18 cellular contexts compared by ENCODE assay signal in the genomic region with DNA sequence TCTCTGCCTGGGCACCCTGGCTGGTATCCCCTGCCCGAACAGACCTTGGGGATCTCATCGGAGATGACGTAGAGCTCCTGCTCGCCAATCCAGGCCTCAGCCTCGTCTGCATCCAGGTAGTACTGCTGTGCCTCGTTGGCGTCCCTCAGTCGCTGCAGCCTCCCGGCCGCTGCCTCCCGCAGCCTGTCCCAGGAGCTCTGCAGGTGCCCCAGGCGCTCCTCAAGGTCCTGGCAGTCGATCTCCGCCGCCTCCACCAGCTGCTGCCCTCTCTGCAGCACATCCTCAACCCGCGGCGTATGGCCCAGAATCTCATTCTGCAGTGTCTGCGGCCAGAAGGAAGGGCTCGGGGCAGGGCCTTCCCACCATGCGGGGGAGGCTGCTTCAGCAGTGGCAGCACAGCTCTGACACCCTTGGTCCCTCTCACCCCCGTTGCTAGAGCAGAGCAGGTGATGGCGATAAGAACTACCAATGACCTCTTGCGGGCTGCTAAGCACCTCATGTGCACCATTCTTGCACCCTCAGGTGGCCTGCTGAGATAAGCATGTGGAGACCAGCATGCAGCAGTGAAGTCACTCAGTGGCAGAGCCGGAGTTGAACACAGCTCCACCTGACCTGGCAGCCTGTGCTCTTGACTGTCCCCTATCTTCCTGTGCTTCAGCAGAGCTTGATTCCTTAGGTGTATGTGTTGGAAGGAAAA.
"Had no signal": no experiment of that assay in that cellular context is flagged by ENCODE, and none has a peak within 500 bp of the region (broad histone marks: within the 10 kb centered on the region; RNA-seq: fewer than 3 reads in every experiment).

No MANE protein-coding gene starts in this region.

- H3K4me3 ChIP-seq: dorsolateral prefrontal cortex, heart right ventricle, mucosa of descending colon, skin epidermis had no signal

- H3K27ac ChIP-seq: heart right ventricle, skin epidermis had no signal

- FAIRE-seq: frontal cortex had no signal

- H3K27me3 ChIP-seq: dorsolateral prefrontal cortex, heart right ventricle had no signal

- ATAC-seq: esophagus mucosa; heart right ventricle; left lobe of liver; mucosa of descending colon; naive thymus-derived CD8-positive, alpha-beta T cell; sciatic nerve had no signal

- DNase-seq: cortex of kidney; dorsolateral prefrontal cortex; effector CD8-positive, alpha-beta T cell; heart right ventricle; hypothalamus; islet precursor cell; mammary epithelial cell; mucosa of descending colon; naive thymus-derived CD8-positive, alpha-beta T cell; stimulated activated CD4-positive, alpha-beta T cell treated with anti-CD3 and anti-CD28 coated beads, Interleukin-12 subunit alpha, Interleukin-12 subunit beta, amount 100 ng/mL, for 4 hours; stimulated activated CD4-positive, alpha-beta T cell treated with anti-CD3 and anti-CD28 coated beads, Interleukin-2, amount 100 ng/mL, for 48 hours; stimulated activated naive CD4-positive, alpha-beta T cell treated with Interleukin-2 at 50 U/mL for 16 hours; trophoblast cell had no signal

- H3K9me3 ChIP-seq: heart right ventricle, mucosa of descending colon had no signal
